25 cellular contexts compared by ENCODE assay signal in the genomic region with DNA sequence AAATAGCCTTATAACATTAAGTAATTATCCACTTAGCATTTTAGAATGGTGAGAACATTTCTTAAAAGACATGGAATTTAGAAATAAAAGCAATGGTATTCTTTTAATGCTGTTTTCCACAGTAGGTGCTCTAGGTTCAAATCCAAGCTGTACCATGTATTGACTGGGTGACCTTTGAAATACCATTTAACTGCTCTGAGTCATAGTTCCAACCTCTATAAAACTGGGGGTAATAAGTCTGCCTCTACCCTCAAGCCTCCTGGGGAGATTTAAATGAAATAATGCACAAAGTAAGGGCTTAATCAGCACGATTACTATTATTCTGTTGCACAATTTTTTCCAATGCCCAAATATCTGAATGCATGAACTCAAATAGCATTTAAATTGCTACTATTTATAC.
"Had no signal": no experiment of that assay in that cellular context is flagged by ENCODE, and none has a peak within 500 bp of the region (broad histone marks: within the 10 kb centered on the region; RNA-seq: fewer than 3 reads in every experiment).

No MANE protein-coding gene starts in this region.

- DNase-seq: activated CD4-positive, alpha-beta memory T cell treated with anti-CD3 and anti-CD28 coated beads, Interleukin-2, amount 10 ng/mL, durations not matched to agents 7 days and 5 days; activated CD4-positive, alpha-beta T cell treated with anti-CD3 and anti-CD28 coated beads for 1 hour; activated CD4-positive, alpha-beta T cell treated with anti-CD3 and anti-CD28 coated beads, Interleukin-2, amount 10 ng/mL, durations not matched to agents 7 days and 5 days; activated CD8-positive, alpha-beta memory T cell treated with anti-CD3 and anti-CD28 coated beads, Interleukin-2, amount 50 U/mL, for 48 hours; activated gamma-delta T cell treated with Interleukin-2 at 50 U/mL for 16 hours; activated naive CD4-positive, alpha-beta T cell treated with anti-CD3 and anti-CD28 coated beads, Interleukin-2, amount 50 U/mL, for 16 hours; activated T-cell treated with anti-CD3 and anti-CD28 coated beads, Interleukin-2, amount 50 U/mL, for 24 hours; amniotic stem cell; brain microvascular endothelial cell; endodermal cell; foreskin fibroblast; heart left ventricle; kidney glomerular epithelial cell; left lung; naive B cell; nephron progenitor cell; ovary; spleen; stimulated activated naive CD4-positive, alpha-beta T cell treated with Interleukin-2 at 50 U/mL for 16 hours; T-helper 2 cell had no signal

- H3K9me3 ChIP-seq: heart left ventricle, left lung, neutrophil, ovary, spleen, tibial nerve had no signal

- H3K27ac ChIP-seq: brain microvascular endothelial cell, left lung, neutrophil, ovary, spleen, tibial nerve had no signal

- H3K4me1 ChIP-seq: left lung, spleen had no signal

- H3K27me3 ChIP-seq: brain microvascular endothelial cell, heart left ventricle, left lung, ovary, spleen, tibial nerve had no signal

- ATAC-seq: activated T-helper 17 cell treated with anti-CD3 and anti-CD28 coated beads, Interleukin-2, amount 50 U/mL, for 72 hours; esophagus mucosa; left lung had no signal

- H3K36me3 ChIP-seq: brain microvascular endothelial cell, left lung, neutrophil, ovary had no signal

- H3K4me3 ChIP-seq: heart left ventricle, left lung, ovary, spleen, tibial nerve had no signal

- FAIRE-seq: astrocyte had no signal
